Comparison of ENCODE assay signal across 8 cellular contexts in the genomic region with DNA sequence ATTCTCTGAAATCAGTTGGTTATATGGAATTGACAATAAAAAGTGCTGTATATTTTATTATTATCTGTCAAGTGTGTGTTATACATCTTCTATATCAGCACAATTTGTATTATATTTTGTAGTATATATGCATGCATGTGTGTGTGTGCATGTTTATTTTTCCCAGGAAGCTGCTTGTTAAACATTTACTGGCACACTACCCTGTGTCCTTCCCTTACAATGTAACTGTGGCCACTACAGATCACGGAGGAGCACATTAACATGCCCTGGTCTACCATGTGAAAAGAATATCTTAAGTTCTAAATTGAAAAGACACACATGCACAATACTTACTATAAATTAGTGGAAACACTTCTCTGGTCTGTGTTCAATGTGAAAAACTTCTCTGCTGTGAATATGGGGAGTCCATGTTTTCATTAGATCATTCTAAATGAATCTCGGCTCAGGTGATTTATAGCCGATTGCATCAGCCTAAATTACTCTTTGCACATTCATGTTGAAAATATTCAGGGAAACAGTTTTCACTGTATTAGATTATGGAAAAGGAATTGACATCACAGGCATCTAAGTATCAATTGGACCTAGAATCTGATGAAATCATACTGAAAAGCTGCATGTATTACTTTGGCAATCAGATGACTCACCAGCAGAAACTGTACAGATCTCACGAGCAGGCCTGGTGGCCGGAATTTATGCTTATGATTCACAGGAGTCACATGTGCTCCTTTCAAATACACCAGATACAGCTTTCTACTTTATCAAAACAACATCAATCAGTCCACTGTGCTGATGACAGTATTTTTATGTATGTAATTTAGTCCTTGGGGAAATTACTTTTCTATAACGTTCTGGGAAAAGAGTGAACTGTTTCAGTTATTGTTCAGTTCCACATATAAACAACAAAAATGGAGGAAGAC. TPM values are rescaled to one million over a fixed set of nuclear protein-coding genes. Genes with fewer than 3 reads are reported as not detected.
DNase-seq lines count a peak whose midpoint lies in the region; ATAC-seq and TF ChIP-seq lines count a peak whose summit lies in the region.

No MANE protein-coding gene starts in this region.

- BruUV-seq in A673 (replicated peaks; lab: Mats Ljungman, UMichigan) = no TSS peak

- H3K9me3 ChIP-seq in A673 (ENCODE audit: low read depth, low read length, poor library complexity, severe bottlenecking) (no peaks in the 10 kb centered on the region), aorta (ENCODE audit: control insufficient read depth, low read length) (no peaks in the 10 kb centered on the region)

- no peak overlapping the region for H3K4ac ChIP-seq in mesendoderm (ENCODE audit: low read depth, low read length)

- no peaks in the 10 kb centered on the region for H3K27me3 ChIP-seq in A673 (replicated peaks; ENCODE audit: insufficient read depth, low read depth, low read length, poor library complexity)
- H3K27me3 ChIP-seq in mesendoderm (ENCODE audit: insufficient read depth, low read length, poor library complexity) = no peaks in the 10 kb centered on the region
- H3K27me3 ChIP-seq in aorta (ENCODE audit: control insufficient read depth in 1 of 2, insufficient read depth in 2 of 2, low read length in 1 of 2) = no peaks in the 10 kb centered on the region

- no peak overlapping the region for H3K9ac ChIP-seq in mesendoderm (ENCODE audit: low read length)

- H3K4me3 ChIP-seq in A673 (ENCODE audit: low read depth, low read length, poor library complexity, severe bottlenecking) = peak overlapping the region; percentile 18
- no peak overlapping the region for H3K4me3 ChIP-seq in mesendoderm (ENCODE audit: low read length)
- H3K4me3 ChIP-seq in aorta (ENCODE audit: low read length in 2 of 2) = no peak overlapping the region

- no peaks in the 10 kb centered on the region for H3K36me3 Mint-ChIP-seq in immature natural killer cell

- no peak overlapping the region for H2AK5ac ChIP-seq in mesendoderm (ENCODE audit: low read length)

- H4K8ac ChIP-seq in mesendoderm (ENCODE audit: low read depth, low read length) = no peak overlapping the region

- POLR2A ChIA-PET in A673 (lab: Charles Lee; ENCODE audit: low non-redundant PET) = interaction anchor here (0.8 kb wide), 1 partner anchor 43 kb away, joined by 3 read pairs; no protein-coding TSS in a partner anchor

- peak; percentile 89 for DNase-seq in A673 (ENCODE audit: low spot score)
- DNase-seq in NCI-H748 treated with DMSO at 0.1 percent for 48 hours (lab: John Stamatoyannopoulos, UW) = peak; percentile 85
- peak; percentile 99 for DNase-seq in dedifferentiated amniotic fluid mesenchymal stem cell (ENCODE audit: extremely low spot score)
- peak; percentile 15 for DNase-seq in mesendoderm
- DNase-seq in aorta = peak; percentile 50 to 57
- DNase-seq in activated CD4-positive, alpha-beta T cell treated with anti-CD3 and anti-CD28 coated beads for 4 hours = no peak
- no peak for DNase-seq in immature natural killer cell

- no CpG with 5 or more reads among the region's 6 CpGs for WGBS in mesendoderm (ENCODE audit: extremely low coverage, insufficient coverage, low lambda C conversion rate)
- WGBS in aorta, 2 donors = 4 to 7% methylated on average over 6 of the region's 6 CpGs

- peak; percentile 62 for ATAC-seq in HG02610 (IDR thresholded peaks at IDR 0.05; ENCODE audit: unreplicated experiment)
- ATAC-seq in aorta (ENCODE audit: low FRiP score) = peak; percentile 88

- no peak overlapping the region for H3K18ac ChIP-seq in mesendoderm (ENCODE audit: low read length)

- no peaks in the 10 kb centered on the region for H3K79me1 ChIP-seq in mesendoderm (ENCODE audit: low read length)

- H3K27me3 Mint-ChIP-seq in immature natural killer cell (ENCODE audit: low read depth in 3 of 3) = no peaks in the 10 kb centered on the region

- peak overlapping the region; percentile 28 for H2BK120ac ChIP-seq in mesendoderm (ENCODE audit: low read depth, low read length)

- intact Hi-C loops in A673 (cut with micrococcal nuclease; ENCODE audit: unreplicated experiment) = no loop called here
- intact Hi-C loops in aorta (cut with DNase I) = loop anchor here in 1 of 2 donors (2.0 to 10.0 kb wide), 2 partner anchors 29 to 89 kb away; no protein-coding TSS in a partner anchor

- H3K4me1 ChIP-seq in A673 (ENCODE audit: insufficient read depth, low read length, poor library complexity, severe bottlenecking) (peaks cover 34% of the 10 kb centered on the region), mesendoderm (ENCODE audit: control insufficient read depth, low read depth, low read length) (no peaks in the 10 kb centered on the region), aorta (ENCODE audit: control insufficient read depth in 1 of 2, insufficient read depth in 2 of 2, low read length in 2 of 2) (peaks cover 5 to 13% of the 10 kb centered on the region in 2 donors)

- no peak overlapping the region for H3K4me2 ChIP-seq in mesendoderm (ENCODE audit: low read length)

- no peak overlapping the region for H3K27ac Mint-ChIP-seq in immature natural killer cell

- H2BK15ac ChIP-seq in mesendoderm (replicated peaks; ENCODE audit: low read depth) = peak overlapping the region; percentile 11

- CTCF ChIA-PET in A673 (lab: Charles Lee) = no interaction called here

- 0 out of 2 replicates have a peak, but pooled peaks have one; percentile 27 for TF ChIP-seq CTCF in A673 (conservative IDR thresholded peaks at IDR 0.05; ENCODE audit: low read depth, low read length)

- peak overlapping the region; percentile 89 for H3K27ac ChIP-seq in A673 (ENCODE audit: low read depth, low read length, poor library complexity, severe bottlenecking)
- no peak overlapping the region for H3K27ac ChIP-seq in mesendoderm (ENCODE audit: low read depth, low read length)
- peak overlapping the region in 1 of 2 donors; percentile 28 for H3K27ac ChIP-seq in aorta (ENCODE audit: low read depth in 1 of 2, low read length in 2 of 2)

- H3K36me3 ChIP-seq in A673 (ENCODE audit: insufficient read depth, low read length, poor library complexity, severe bottlenecking) = no peaks in the 10 kb centered on the region
- no peaks in the 10 kb centered on the region for H3K36me3 ChIP-seq in mesendoderm (ENCODE audit: control insufficient read depth, insufficient read depth, low read length)
- H3K36me3 ChIP-seq in aorta (ENCODE audit: control insufficient read depth in 1 of 2, insufficient read depth in 2 of 2, low read length in 1 of 2) = no peaks in the 10 kb centered on the region

- no peak overlapping the region for H3K4me3 Mint-ChIP-seq in immature natural killer cell

- no peak overlapping the region for H3K23ac ChIP-seq in mesendoderm (ENCODE audit: low read length)

- peaks cover 7 to 38% (median 23%) of the 10 kb centered on the region in 6 donors for H3K9me3 Mint-ChIP-seq in immature natural killer cell

- no peak overlapping the region for H4K5ac ChIP-seq in mesendoderm (ENCODE audit: low read length)

- no peak overlapping the region for H2BK5ac ChIP-seq in mesendoderm (ENCODE audit: low read length)

- no peaks in the 10 kb centered on the region for H3K79me2 ChIP-seq in mesendoderm (ENCODE audit: control insufficient read depth, insufficient read depth, low read length)

- H3K4me1 Mint-ChIP-seq in immature natural killer cell = no peaks in the 10 kb centered on the region

- no peak overlapping the region for H3K56ac ChIP-seq in mesendoderm (ENCODE audit: low read length)

RNA-seq across cellular contexts. Expression of gene LURAP1L, which starts 39.4 kb away (rescaled TPM):
- total RNA-seq in A673 (2021) (0.60 and 0.96 TPM in 2 replicates), aorta (10 to 100 TPM; 18.6 to 25.1 TPM)
- 0.22 TPM for polyA plus RNA-seq in mesendoderm (2013, experiment 1 of 2)
- polyA plus RNA-seq in mesendoderm (2013, experiment 2 of 2) = 0.24 TPM
- polyA plus RNA-seq in aorta (10 to 100 TPM; 13.5 to 26.4 TPM), immature natural killer cell (not detected)

Comparison
In these comparisons a context has a peak if more than half of its experiments do, and no peak if none do; other contexts are left out.
1. DNase-seq: peak in A673 (single experiment), NCI-H748 treated with DMSO at 0.1 percent for 48 hours (single experiment), dedifferentiated amniotic fluid mesenchymal stem cell (single experiment), mesendoderm (single experiment) and aorta (2 of 2); none in activated CD4-positive, alpha-beta T cell treated with anti-CD3 and anti-CD28 coated beads for 4 hours (0 of 2) and immature natural killer cell (0 of 3).